In genomic region chr1:151251656-151252470, GRCh38 we compare ENCODE assay signal across 1 cellular context.
TF ChIP-seq lines count a peak whose summit lies in the region.

No MANE protein-coding gene starts in this region.

TF ChIP-seq in HepG2, 621 proteins besides CTCF, POLR2A, EP300 and RAD21 (continued from another document):
- TF ChIP-seq KAT8 (CRISPR knock-in tag; IDR thresholded peaks at IDR 0.05): 0 out of 2 replicates have a peak, but pooled peaks have one; percentile 28
- peak; percentile 58; the same call in 1 of the 2 replicates for TF ChIP-seq MIXL1 (CRISPR knock-in tag; IDR thresholded peaks at IDR 0.05)
- 0 out of 2 replicates have a peak, but pooled peaks have one; percentile 23 for TF ChIP-seq IRF2 (CRISPR knock-in tag; IDR thresholded peaks at IDR 0.05)
- TF ChIP-seq ZNF205 (CRISPR knock-in tag; IDR thresholded peaks at IDR 0.05): no peak
- no peak for TF ChIP-seq TBX3 (IDR thresholded peaks at IDR 0.05; ENCODE audit: borderline replicate concordance)
- TF ChIP-seq MBD4 (IDR thresholded peaks at IDR 0.05; ENCODE audit: borderline replicate concordance, low read length): no peak
- TF ChIP-seq HMGXB4 (CRISPR knock-in tag; IDR thresholded peaks at IDR 0.05; ENCODE audit: borderline replicate concordance in 1 of 2, low read depth in 1 of 2): peak in 1 of 2 experiments; percentile 48; a peak in 1 of 4 replicates
- peak; percentile 25; the same call in 1 of the 2 replicates for TF ChIP-seq THAP11 (CRISPR knock-in tag; IDR thresholded peaks at IDR 0.05)
- no peak for TF ChIP-seq ZNF839 (CRISPR knock-in tag; IDR thresholded peaks at IDR 0.05; ENCODE audit: borderline replicate concordance)
- no peak for TF ChIP-seq TARDBP (CRISPR knock-in tag; IDR thresholded peaks at IDR 0.05)
- no peak for TF ChIP-seq NR2F6 (IDR thresholded peaks at IDR 0.05)
- 0 out of 2 replicates have a peak, but pooled peaks have one; percentile 10 for TF ChIP-seq NR2F6 (CRISPR knock-in tag; IDR thresholded peaks at IDR 0.05)
- TF ChIP-seq ZSCAN31 (CRISPR knock-in tag; IDR thresholded peaks at IDR 0.05; ENCODE audit: low read depth): 0 out of 2 replicates have a peak, but pooled peaks have one; percentile 24
- no peak for TF ChIP-seq ASH2L (IDR thresholded peaks at IDR 0.05; ENCODE audit: insufficient read length, low read depth, low read length)
- TF ChIP-seq KLF9 (CRISPR knock-in tag; IDR thresholded peaks at IDR 0.05; ENCODE audit: low read depth): no peak
- TF ChIP-seq ATF3 (CRISPR knock-in tag; IDR thresholded peaks at IDR 0.05): no peak
- no peak for TF ChIP-seq ZMYM3 (CRISPR knock-in tag; IDR thresholded peaks at IDR 0.05)
- TF ChIP-seq THYN1 (CRISPR knock-in tag; IDR thresholded peaks at IDR 0.05; ENCODE audit: borderline replicate concordance, low read depth): no peak
- peak; percentile 59; the same call in 1 of the 2 replicates for TF ChIP-seq SMC3 (IDR thresholded peaks at IDR 0.05; ENCODE audit: low read length)
- TF ChIP-seq NCOA1 (CRISPR knock-in tag; IDR thresholded peaks at IDR 0.05): no peak
- no peak for TF ChIP-seq E2F5 (CRISPR knock-in tag; conservative IDR thresholded peaks at IDR 0.05)
- TF ChIP-seq ZGPAT (CRISPR knock-in tag; IDR thresholded peaks at IDR 0.05): no peak
- peak; percentile 22; the same call in 1 of the 2 replicates for TF ChIP-seq SAP130 (CRISPR knock-in tag; IDR thresholded peaks at IDR 0.05; ENCODE audit: low read depth)
- TF ChIP-seq ZNF101 (CRISPR knock-in tag; IDR thresholded peaks at IDR 0.05; ENCODE audit: borderline replicate concordance, low read depth): no peak
- TF ChIP-seq STAG1 (CRISPR knock-in tag; IDR thresholded peaks at IDR 0.05): peak; percentile 66
- TF ChIP-seq ARID3A (IDR thresholded peaks at IDR 0.05; ENCODE audit: low read depth, low read length): peak; percentile 82
- peak in 1 of 2 experiments; percentile 53; a peak in 1 of 4 replicates for TF ChIP-seq KLF16 (CRISPR knock-in tag; IDR thresholded peaks at IDR 0.05)
